Comparison of ENCODE assay signal across 1 cellular context in genomic region chr1:205477759-205478247, GRCh38.
A peak's percentile ranks its signal among the peaks of the same experiment; 100 is the strongest.
TF ChIP-seq lines count a peak whose summit lies in the region.

No MANE protein-coding gene starts in this region.

TF ChIP-seq in H1, 55 proteins besides CTCF, POLR2A, EP300 and RAD21:
- TF ChIP-seq MAX (IDR thresholded peaks at IDR 0.05), result peak; percentile 32; the same call in 1 of the 2 replicates
- TF ChIP-seq E2F6 (IDR thresholded peaks at IDR 0.05), result peak; percentile 77; the same call in 1 of the 2 replicates
- no peak for TF ChIP-seq RNF2 (IDR thresholded peaks at IDR 0.05; ENCODE audit: borderline replicate concordance, low read depth, low read length, missing control alignments, poor library complexity, severe bottlenecking)
